In genomic region chr10:132199854-132200311, GRCh38 we compare ENCODE assay signal across 26 cellular contexts. TPM values are rescaled to one million over a fixed set of nuclear protein-coding genes. Genes with fewer than 3 reads are reported as not detected.
"Had no signal": no experiment of that assay in that cellular context is flagged by ENCODE, and none has a peak within 500 bp of the region (broad histone marks: within the 10 kb centered on the region; RNA-seq: fewer than 3 reads in every experiment).

No MANE protein-coding gene starts in this region.

- H3K4me3 ChIP-seq: ascending aorta, body of pancreas, SJSA1 had no signal

- DNase-seq: activated CD4-positive, alpha-beta T cell treated with anti-CD3 and anti-CD28 coated beads, Interleukin-2, amount 10 ng/mL, durations not matched to agents 24 days and 14 days; activated CD4-positive, alpha-beta T cell treated with anti-CD3 and anti-CD28 coated beads, Interleukin-2, amount 50 U/mL, for 48 hours; activated CD4-positive, CD25-positive, alpha-beta regulatory T cell treated with anti-CD3 and anti-CD28 coated beads, Interleukin-2, amount 50 U/mL, for 72 hours; activated CD8-positive, alpha-beta memory T cell treated with anti-CD3 and anti-CD28 coated beads, Interleukin-2, amount 10 ng/mL, durations not matched to agents 7 days and 5 days; activated effector memory CD4-positive, alpha-beta T cell treated with Interleukin-2 at 50 U/mL for 16 hours; activated naive CD4-positive, alpha-beta T cell; activated T-cell treated with anti-CD3 and anti-CD28 coated beads, Interleukin-2, amount 50 U/mL, for 24 hours; body of pancreas; Karpas-422; MM.1S; NCI-H1105 treated with DMSO at 0.1 percent for 48 hours; NCI-H1436 treated with DMSO at 0.1 percent for 48 hours; NCI-H187; NCI-H2081; NCI-H510A treated with DMSO at 0.1 percent for 48 hours; NCI-H69; NK-92 treated with Interleukin-12 subunit alpha and Interleukin-12 subunit beta, amount 100 ng/mL, for 24 hours; OCI-M1; RPMI8226; SHP77; SW 1271 had no signal

- H3K27me3 ChIP-seq: ascending aorta, body of pancreas, SJSA1 had no signal

- ATAC-seq: activated CD8-positive, alpha-beta memory T cell treated with anti-CD3 and anti-CD28 coated beads, Interleukin-2, amount 10 ng/mL, durations not matched to agents 7 days and 5 days; body of pancreas; Panc1; SK-N-SH treated with all-trans-retinoic acid at 6 μM for 48 hours; WTC11 had no signal

- H3K27ac ChIP-seq: ascending aorta, body of pancreas, SJSA1 had no signal

- H3K4me1 ChIP-seq: ascending aorta, body of pancreas, SJSA1 had no signal

- H3K36me3 ChIP-seq: ascending aorta, SJSA1 had no signal

- H3K9me3 ChIP-seq: ascending aorta, body of pancreas, SJSA1 had no signal

RNA-seq across cellular contexts. Expression of gene DPYSL4, which starts 13.1 kb away (rescaled TPM):
- total RNA-seq: ascending aorta had no signal
